Comparison of ENCODE assay signal across 1 cellular context in genomic region chr6:139722540-139722939, GRCh38.
TF ChIP-seq lines count a peak whose summit lies in the region.

No MANE protein-coding gene starts in this region.

TF ChIP-seq in GM23338, 12 proteins besides CTCF, POLR2A, EP300 and RAD21 (continued from another document):
- TF ChIP-seq, protein P1, sequence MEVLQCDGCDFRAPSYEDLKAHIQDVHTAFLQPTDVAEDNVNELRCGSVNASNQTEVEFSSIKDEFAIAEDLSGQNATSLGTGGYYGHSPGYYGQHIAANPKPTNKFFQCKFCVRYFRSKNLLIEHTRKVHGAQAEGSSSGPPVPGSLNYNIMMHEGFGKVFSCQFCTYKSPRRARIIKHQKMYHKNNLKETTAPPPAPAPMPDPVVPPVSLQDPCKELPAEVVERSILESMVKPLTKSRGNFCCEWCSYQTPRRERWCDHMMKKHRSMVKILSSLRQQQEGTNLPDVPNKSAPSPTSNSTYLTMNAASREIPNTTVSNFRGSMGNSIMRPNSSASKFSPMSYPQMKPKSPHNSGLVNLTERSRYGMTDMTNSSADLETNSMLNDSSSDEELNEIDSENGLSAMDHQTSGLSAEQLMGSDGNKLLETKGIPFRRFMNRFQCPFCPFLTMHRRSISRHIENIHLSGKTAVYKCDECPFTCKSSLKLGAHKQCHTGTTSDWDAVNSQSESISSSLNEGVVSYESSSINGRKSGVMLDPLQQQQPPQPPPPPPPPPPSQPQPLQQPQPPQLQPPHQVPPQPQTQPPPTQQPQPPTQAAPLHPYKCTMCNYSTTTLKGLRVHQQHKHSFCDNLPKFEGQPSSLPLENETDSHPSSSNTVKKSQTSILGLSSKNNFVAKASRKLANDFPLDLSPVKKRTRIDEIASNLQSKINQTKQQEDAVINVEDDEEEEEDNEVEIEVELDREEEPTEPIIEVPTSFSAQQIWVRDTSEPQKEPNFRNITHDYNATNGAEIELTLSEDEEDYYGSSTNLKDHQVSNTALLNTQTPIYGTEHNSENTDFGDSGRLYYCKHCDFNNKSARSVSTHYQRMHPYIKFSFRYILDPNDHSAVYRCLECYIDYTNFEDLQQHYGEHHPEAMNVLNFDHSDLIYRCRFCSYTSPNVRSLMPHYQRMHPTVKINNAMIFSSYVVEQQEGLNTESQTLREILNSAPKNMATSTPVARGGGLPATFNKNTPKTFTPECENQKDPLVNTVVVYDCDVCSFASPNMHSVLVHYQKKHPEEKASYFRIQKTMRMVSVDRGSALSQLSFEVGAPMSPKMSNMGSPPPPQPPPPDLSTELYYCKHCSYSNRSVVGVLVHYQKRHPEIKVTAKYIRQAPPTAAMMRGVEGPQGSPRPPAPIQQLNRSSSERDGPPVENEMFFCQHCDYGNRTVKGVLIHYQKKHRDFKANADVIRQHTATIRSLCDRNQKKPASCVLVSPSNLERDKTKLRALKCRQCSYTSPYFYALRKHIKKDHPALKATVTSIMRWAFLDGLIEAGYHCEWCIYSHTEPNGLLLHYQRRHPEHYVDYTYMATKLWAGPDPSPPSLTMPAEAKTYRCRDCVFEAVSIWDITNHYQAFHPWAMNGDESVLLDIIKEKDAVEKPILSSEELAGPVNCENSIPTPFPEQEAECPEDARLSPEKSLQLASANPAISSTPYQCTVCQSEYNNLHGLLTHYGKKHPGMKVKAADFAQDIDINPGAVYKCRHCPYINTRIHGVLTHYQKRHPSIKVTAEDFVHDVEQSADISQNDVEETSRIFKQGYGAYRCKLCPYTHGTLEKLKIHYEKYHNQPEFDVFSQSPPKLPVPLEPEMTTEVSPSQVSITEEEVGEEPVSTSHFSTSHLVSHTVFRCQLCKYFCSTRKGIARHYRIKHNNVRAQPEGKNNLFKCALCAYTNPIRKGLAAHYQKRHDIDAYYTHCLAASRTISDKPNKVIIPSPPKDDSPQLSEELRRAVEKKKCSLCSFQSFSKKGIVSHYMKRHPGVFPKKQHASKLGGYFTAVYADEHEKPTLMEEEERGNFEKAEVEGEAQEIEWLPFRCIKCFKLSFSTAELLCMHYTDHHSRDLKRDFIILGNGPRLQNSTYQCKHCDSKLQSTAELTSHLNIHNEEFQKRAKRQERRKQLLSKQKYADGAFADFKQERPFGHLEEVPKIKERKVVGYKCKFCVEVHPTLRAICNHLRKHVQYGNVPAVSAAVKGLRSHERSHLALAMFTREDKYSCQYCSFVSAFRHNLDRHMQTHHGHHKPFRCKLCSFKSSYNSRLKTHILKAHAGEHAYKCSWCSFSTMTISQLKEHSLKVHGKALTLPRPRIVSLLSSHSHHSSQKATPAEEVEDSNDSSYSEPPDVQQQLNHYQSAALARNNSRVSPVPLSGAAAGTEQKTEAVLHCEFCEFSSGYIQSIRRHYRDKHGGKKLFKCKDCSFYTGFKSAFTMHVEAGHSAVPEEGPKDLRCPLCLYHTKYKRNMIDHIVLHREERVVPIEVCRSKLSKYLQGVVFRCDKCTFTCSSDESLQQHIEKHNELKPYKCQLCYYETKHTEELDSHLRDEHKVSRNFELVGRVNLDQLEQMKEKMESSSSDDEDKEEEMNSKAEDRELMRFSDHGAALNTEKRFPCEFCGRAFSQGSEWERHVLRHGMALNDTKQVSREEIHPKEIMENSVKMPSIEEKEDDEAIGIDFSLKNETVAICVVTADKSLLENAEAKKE (CRISPR knock-in tag; IDR thresholded peaks at IDR 0.05), result no peak
- TF ChIP-seq EZH2phosphoT487 (IDR thresholded peaks at IDR 0.05; ENCODE audit: unreplicated experiment) (no peak), ETS1 (IDR thresholded peaks at IDR 0.05) (no peak), EZH2 (IDR thresholded peaks at IDR 0.05; ENCODE audit: low read depth, unreplicated experiment) (no peak), JUNB (IDR thresholded peaks at IDR 0.05; ENCODE audit: unreplicated experiment) (no peak), ZNF331 (CRISPR knock-in tag; IDR thresholded peaks at IDR 0.05; ENCODE audit: low read depth) (no peak)
